12 cellular contexts compared by ENCODE assay signal in genomic region chr10:48496105-48496830, GRCh38.
A peak's percentile ranks its signal among the peaks of the same experiment; 100 is the strongest.
DNase-seq lines count a peak whose midpoint lies in the region; ATAC-seq lines count a peak whose summit lies in the region.
"Had no signal": no experiment of that assay in that cellular context is flagged by ENCODE, and none has a peak within 500 bp of the region (broad histone marks: within the 10 kb centered on the region; RNA-seq: fewer than 3 reads in every experiment).

No MANE protein-coding gene starts in this region.

- DNase-seq in ELR (ENCODE audit: low read depth), result peak; percentile 10
- peak; percentile 10 for DNase-seq in SW480 (ENCODE audit: low spot score)
- peak; percentile 23 for DNase-seq in left lobe of liver (ENCODE audit: low spot score)
- peak; percentile 3 for DNase-seq in stimulated activated CD8-positive, alpha-beta memory T cell treated with anti-CD3 and anti-CD28 coated beads, Interleukin-4, amount 100 ng/mL, for 48 hours
- no peak for DNase-seq in NCI-H748 treated with DMSO at 0.1 percent for 48 hours (lab: John Stamatoyannopoulos, UW)
- no peak for DNase-seq in dedifferentiated amniotic fluid mesenchymal stem cell (ENCODE audit: extremely low spot score)
- DNase-seq in iPS-NIHi7 (ENCODE audit: extremely low spot score), result no peak
- DNase-seq: AML-193; DMS79 treated with DMSO at 0.1 percent for 48 hours; NCI-H1694 treated with DMSO at 0.1 percent for 48 hours; NK-92 treated with Interleukin-12 subunit alpha and Interleukin-12 subunit beta, amount 100 ng/mL, for 24 hours had no signal

- ATAC-seq in left lobe of liver, result no peak
- ATAC-seq: HepG2 had no signal

Comparison
In these comparisons a context has a peak if more than half of its experiments do, and no peak if none do; other contexts are left out.
1. DNase-seq: peak in ELR (single experiment), SW480 (single experiment), left lobe of liver (single experiment) and stimulated activated CD8-positive, alpha-beta memory T cell treated with anti-CD3 and anti-CD28 coated beads, Interleukin-4, amount 100 ng/mL, for 48 hours (single experiment); none in NCI-H748 treated with DMSO at 0.1 percent for 48 hours (single experiment), dedifferentiated amniotic fluid mesenchymal stem cell (single experiment) and iPS-NIHi7 (single experiment).